ENCODE assay signal across 18 cellular contexts in genomic region chr6:149383371-149383770, GRCh38. TPM values are rescaled to one million over a fixed set of nuclear protein-coding genes. Genes with fewer than 3 reads are reported as not detected.
DNase-seq lines count a peak whose midpoint lies in the region; ATAC-seq and TF ChIP-seq lines count a peak whose summit lies in the region.
"Had no signal": no experiment of that assay in that cellular context is flagged by ENCODE, and none has a peak within 500 bp of the region (broad histone marks: within the 10 kb centered on the region; RNA-seq: fewer than 3 reads in every experiment).

No MANE protein-coding gene starts in this region.

- H3K36me3 Mint-ChIP-seq in activated CD8-positive, alpha-beta memory T cell treated with anti-CD3 and anti-CD28 coated beads, Interleukin-2, amount 10 ng/mL, durations not matched to agents 7 days and 5 days, result peaks cover 89% of the 10 kb centered on the region
- peaks cover 57% of the 10 kb centered on the region for H3K36me3 Mint-ChIP-seq in Caco-2 (ENCODE audit: insufficient read depth, unreplicated experiment)
- peaks cover 100% of the 10 kb centered on the region for H3K36me3 Mint-ChIP-seq in activated T-helper 17 cell treated with anti-CD3 and anti-CD28 coated beads, Interleukin-2, amount 50 U/mL, for 72 hours (ENCODE audit: low read depth)
- peaks cover 42% of the 10 kb centered on the region for H3K36me3 Mint-ChIP-seq in mesothelial cell of epicardium

- H3K9me3 Mint-ChIP-seq in activated CD8-positive, alpha-beta memory T cell treated with anti-CD3 and anti-CD28 coated beads, Interleukin-2, amount 10 ng/mL, durations not matched to agents 7 days and 5 days (ENCODE audit: low read depth), result peaks cover 24% of the 10 kb centered on the region
- no peaks in the 10 kb centered on the region for H3K9me3 Mint-ChIP-seq in Caco-2 (ENCODE audit: unreplicated experiment)
- peaks cover 18% of the 10 kb centered on the region for H3K9me3 Mint-ChIP-seq in activated T-helper 17 cell treated with anti-CD3 and anti-CD28 coated beads, Interleukin-2, amount 50 U/mL, for 72 hours
- peaks cover 11% of the 10 kb centered on the region for H3K9me3 Mint-ChIP-seq in mesothelial cell of epicardium

- CTCF ChIA-PET in activated CD8-positive, alpha-beta memory T cell treated with anti-CD3 and anti-CD28 coated beads, Interleukin-2, amount 10 ng/mL, durations not matched to agents 7 days and 5 days (lab: Charles Lee), result interaction anchor here (0.7 kb wide), 1 partner anchor 38 kb away, joined by 3 read pairs; no protein-coding TSS in a partner anchor
- CTCF ChIA-PET in Caco-2 (lab: Charles Lee), result interaction anchor here (0.6 kb wide), 1 partner anchor 797 kb away, joined by 3 read pairs; no protein-coding TSS in a partner anchor

- no peak for ATAC-seq in activated CD8-positive, alpha-beta memory T cell treated with anti-CD3 and anti-CD28 coated beads, Interleukin-2, amount 10 ng/mL, durations not matched to agents 7 days and 5 days
- no peak for ATAC-seq in activated T-helper 17 cell treated with anti-CD3 and anti-CD28 coated beads, Interleukin-2, amount 50 U/mL, for 72 hours (replicated peaks)
- ATAC-seq in GM19455 (IDR thresholded peaks at IDR 0.05; ENCODE audit: unreplicated experiment), result no peak
- ATAC-seq: A549, Right ventricle myocardium inferior had no signal

- H3K4me1 ChIP-seq in Caco-2, result no peaks in the 10 kb centered on the region
- H3K4me1 ChIP-seq: A549 had no signal

- H3K4me3 Mint-ChIP-seq in activated CD8-positive, alpha-beta memory T cell treated with anti-CD3 and anti-CD28 coated beads, Interleukin-2, amount 10 ng/mL, durations not matched to agents 7 days and 5 days, result no peak overlapping the region
- H3K4me3 Mint-ChIP-seq in Caco-2 (ENCODE audit: unreplicated experiment) (no peak overlapping the region), mesothelial cell of epicardium (no peak overlapping the region)
- no peak overlapping the region for H3K4me3 Mint-ChIP-seq in activated T-helper 17 cell treated with anti-CD3 and anti-CD28 coated beads, Interleukin-2, amount 50 U/mL, for 72 hours
- H3K4me3 Mint-ChIP-seq: CD4-positive, alpha-beta memory T cell had no signal

- DNase-seq in activated CD8-positive, alpha-beta memory T cell treated with anti-CD3 and anti-CD28 coated beads, Interleukin-2, amount 10 ng/mL, durations not matched to agents 7 days and 5 days, result no peak
- DNase-seq in activated CD8-positive, alpha-beta memory T cell treated with anti-CD3 and anti-CD28 coated beads for 24 hours, result no peak
- no peak for DNase-seq in Caco-2
- DNase-seq in mesothelial cell of epicardium (ENCODE audit: low spot score in 2 of 2, unreplicated experiment in 2 of 2), result no peak
- no peak for DNase-seq in foreskin fibroblast
- DNase-seq in NCI-H1417 treated with DMSO at 0.1 percent for 48 hours (lab: John Stamatoyannopoulos, UW), result no peak
- DNase-seq: Calu3; CD4-positive, alpha-beta memory T cell; GF-D8; KG1; NCI-H1105 treated with DMSO at 0.1 percent for 48 hours; NCI-H1694 treated with DMSO at 0.1 percent for 48 hours; NCI-H510A; NCI-H774 had no signal

- peaks cover 52% of the 10 kb centered on the region for H3K4me1 Mint-ChIP-seq in activated CD8-positive, alpha-beta memory T cell treated with anti-CD3 and anti-CD28 coated beads, Interleukin-2, amount 10 ng/mL, durations not matched to agents 7 days and 5 days
- no peaks in the 10 kb centered on the region for H3K4me1 Mint-ChIP-seq in Caco-2 (ENCODE audit: low read depth, unreplicated experiment)
- H3K4me1 Mint-ChIP-seq in activated T-helper 17 cell treated with anti-CD3 and anti-CD28 coated beads, Interleukin-2, amount 50 U/mL, for 72 hours, result peaks cover 45% of the 10 kb centered on the region
- peaks cover 12% of the 10 kb centered on the region for H3K4me1 Mint-ChIP-seq in mesothelial cell of epicardium

- no peaks in the 10 kb centered on the region for H3K9me3 ChIP-seq in Caco-2

- H3K4me3 ChIP-seq in Caco-2 (ENCODE audit: low read depth, low read length) (no peak overlapping the region), foreskin fibroblast (ENCODE audit: low read depth in 1 of 2, low read length in 2 of 2) (no peak overlapping the region)
- H3K4me3 ChIP-seq: A549 had no signal

- peaks cover 3% of the 10 kb centered on the region for H3K36me3 ChIP-seq in Caco-2 (ENCODE audit: control insufficient read depth, insufficient read depth, low read length)

- TF ChIP-seq CTCF in Caco-2 (IDR thresholded peaks at IDR 0.05; ENCODE audit: insufficient read depth in 1 of 2, low read depth in 1 of 2, low read length in 1 of 2, severe bottlenecking in 1 of 2, unreplicated experiment in 1 of 2) (no peak), mesothelial cell of epicardium (IDR thresholded peaks at IDR 0.05; ENCODE audit: unreplicated experiment) (no peak), foreskin fibroblast (IDR thresholded peaks at IDR 0.05; ENCODE audit: low read depth, low read length) (no peak)

- BruUV-seq in Caco-2 (replicated peaks; lab: Mats Ljungman, UMichigan), result no TSS peak

- no peaks in the 10 kb centered on the region for H3K27me3 Mint-ChIP-seq in activated CD8-positive, alpha-beta memory T cell treated with anti-CD3 and anti-CD28 coated beads, Interleukin-2, amount 10 ng/mL, durations not matched to agents 7 days and 5 days
- no peaks in the 10 kb centered on the region for H3K27me3 Mint-ChIP-seq in Caco-2 (ENCODE audit: insufficient read depth, unreplicated experiment)
- no peaks in the 10 kb centered on the region for H3K27me3 Mint-ChIP-seq in activated T-helper 17 cell treated with anti-CD3 and anti-CD28 coated beads, Interleukin-2, amount 50 U/mL, for 72 hours
- no peaks in the 10 kb centered on the region for H3K27me3 Mint-ChIP-seq in mesothelial cell of epicardium (ENCODE audit: low read depth)
- H3K27me3 Mint-ChIP-seq: CD4-positive, alpha-beta memory T cell had no signal

- H3K27me3 ChIP-seq in Caco-2 (replicated peaks; ENCODE audit: control insufficient read depth, insufficient read depth, low read length), result no peaks in the 10 kb centered on the region

- intact Hi-C loops in Caco-2 (cut with micrococcal nuclease; ENCODE audit: unreplicated experiment), result no loop called here

- POLR2A ChIA-PET in Caco-2 (lab: Charles Lee), result no interaction called here

- H3K27ac Mint-ChIP-seq in activated CD8-positive, alpha-beta memory T cell treated with anti-CD3 and anti-CD28 coated beads, Interleukin-2, amount 10 ng/mL, durations not matched to agents 7 days and 5 days, result peak overlapping the region; percentile 19
- peak overlapping the region; percentile 20 for H3K27ac Mint-ChIP-seq in Caco-2 (ENCODE audit: unreplicated experiment)
- H3K27ac Mint-ChIP-seq in activated T-helper 17 cell treated with anti-CD3 and anti-CD28 coated beads, Interleukin-2, amount 50 U/mL, for 72 hours, result peak overlapping the region; percentile 48
- peak overlapping the region; percentile 6 for H3K27ac Mint-ChIP-seq in mesothelial cell of epicardium

RNA-seq across cellular contexts. Expression of gene SUMO4, which starts 16.7 kb away (rescaled TPM):
- 10 to 100 TPM in 1 of 2 experiments, 1 to 10 TPM in 1; 7.4 to 10.6 TPM for total RNA-seq in activated CD8-positive, alpha-beta memory T cell treated with anti-CD3 and anti-CD28 coated beads, Interleukin-2, amount 10 ng/mL, durations not matched to agents 7 days and 5 days
- 1.7 and 2.4 TPM in 2 replicates for total RNA-seq in Caco-2 (2022)
- 10 to 100 TPM; 16.0 to 16.4 TPM for total RNA-seq in activated T-helper 17 cell treated with anti-CD3 and anti-CD28 coated beads, Interleukin-2, amount 50 U/mL, for 72 hours
- total RNA-seq in mesothelial cell of epicardium, result 3.4 to 4.2 TPM (median 3.9 TPM) in 3 replicates
- total RNA-seq: Right ventricle myocardium inferior had no signal
